In the genomic region with DNA sequence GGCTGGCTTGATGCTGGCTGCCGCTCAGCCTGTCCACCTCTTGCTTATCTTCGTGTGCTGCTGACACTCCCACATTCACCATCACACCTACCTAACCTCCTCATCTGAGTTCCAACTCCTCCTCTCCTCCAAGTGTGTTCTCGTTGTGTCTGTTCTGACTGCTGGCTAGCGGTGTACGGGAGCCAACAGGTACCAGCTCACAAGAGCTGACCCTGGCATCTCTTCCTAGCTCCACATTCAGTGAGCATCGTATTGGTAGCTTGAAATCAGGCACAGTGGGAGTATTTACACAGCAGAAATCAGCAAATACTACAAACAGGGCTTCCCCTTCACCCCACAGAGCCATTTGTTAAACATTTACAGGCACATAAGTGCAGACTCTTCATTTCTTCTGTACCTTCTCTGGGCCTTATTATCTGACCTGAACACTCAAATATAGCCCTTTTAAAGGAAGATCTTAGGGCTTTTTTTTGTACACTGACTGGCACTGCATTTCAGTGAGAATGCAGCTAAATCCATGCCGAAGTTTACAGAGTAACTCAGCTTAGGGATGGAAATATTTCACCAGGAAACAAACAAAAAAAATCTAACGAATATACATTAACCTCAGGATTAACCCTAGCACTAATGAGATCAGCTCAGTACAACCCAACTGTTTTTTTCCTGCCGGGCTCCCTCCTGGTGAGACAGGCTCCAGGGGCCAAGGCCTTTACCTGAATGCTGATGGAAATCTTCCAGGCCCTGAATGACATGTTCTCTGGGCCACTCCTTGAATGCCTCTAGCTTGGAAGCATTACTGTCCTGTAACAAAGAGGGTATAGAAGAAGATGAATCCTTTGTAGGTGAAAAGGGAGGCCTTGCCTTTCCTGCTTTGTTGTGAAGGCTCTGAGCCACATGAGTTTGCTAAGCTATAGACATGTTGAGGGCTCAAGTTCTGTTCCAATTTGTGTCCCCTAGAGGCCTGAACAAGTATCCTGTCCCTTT, we compare ENCODE assay signal across 12 cellular contexts.
DNase-seq lines count a peak whose midpoint lies in the region; TF ChIP-seq lines count a peak whose summit lies in the region.
"Had no signal": no experiment of that assay in that cellular context is flagged by ENCODE, and none has a peak within 500 bp of the region (broad histone marks: within the 10 kb centered on the region; RNA-seq: fewer than 3 reads in every experiment).

No MANE protein-coding gene starts in this region.

- no peaks in the 10 kb centered on the region for H3K79me2 ChIP-seq in MM.1S (ENCODE audit: low read length)

- H3K9ac ChIP-seq in mucosa of stomach (ENCODE audit: low read length) (peak overlapping the region; percentile 9), MM.1S (ENCODE audit: low read length) (no peak overlapping the region)

- DNase-seq in Calu3 (peak; percentile 62), NCI-H1436 treated with DMSO at 0.1 percent for 48 hours (lab: John Stamatoyannopoulos, UW) (peak; percentile 38), cerebellum (ENCODE audit: low spot score) (peak; percentile 45), MM.1S (no peak), NCI-H2107 treated with DMSO at 0.1 percent for 48 hours (lab: John Stamatoyannopoulos, UW; ENCODE audit: unreplicated experiment) (no peak)
- no peak for DNase-seq in CD4-positive, alpha-beta memory T cell
- DNase-seq in activated CD8-positive, alpha-beta memory T cell treated with anti-CD3 and anti-CD28 coated beads, Interleukin-2, amount 50 U/mL, for 4 hours, result no peak
- DNase-seq: left cardiac atrium, psoas muscle had no signal

- H3K27me3 ChIP-seq in mucosa of stomach (ENCODE audit: control insufficient read depth, insufficient read depth, low read length) (no peaks in the 10 kb centered on the region), MM.1S (replicated peaks; ENCODE audit: insufficient read depth, low read length) (no peaks in the 10 kb centered on the region)
- H3K27me3 ChIP-seq in CD4-positive, alpha-beta memory T cell (ENCODE audit: insufficient read depth, low read length), result no peaks in the 10 kb centered on the region

- H3K4me1 ChIP-seq in mucosa of stomach (ENCODE audit: control insufficient read depth, insufficient read depth, low read length) (peaks cover 52% of the 10 kb centered on the region), MM.1S (ENCODE audit: low read length) (no peaks in the 10 kb centered on the region)
- peaks cover 39% of the 10 kb centered on the region for H3K4me1 ChIP-seq in CD4-positive, alpha-beta memory T cell (ENCODE audit: insufficient read depth, low read length)

- H3K9me3 Mint-ChIP-seq in Calu3 (ENCODE audit: low read depth, unreplicated experiment), result no peaks in the 10 kb centered on the region
- H3K9me3 Mint-ChIP-seq in CD4-positive, alpha-beta memory T cell, result peaks cover 0 to 3% (median 0%) of the 10 kb centered on the region in 8 donors
- H3K9me3 Mint-ChIP-seq: activated T-helper 2 cell treated with anti-CD3 and anti-CD28 coated beads, Interferon-gamma antibody, Interleukin-2, Interleukin-4, amounts not matched to agents 10 μg/mL and 5 μg/mL and 100 μg/mL, durations not matched to agents 14 hours and 24 hours and 36 hours had no signal

- POLR2A ChIA-PET in CD4-positive, alpha-beta memory T cell (lab: Charles Lee; ENCODE audit: partially characterized antibody), result no interaction called here

- H3K4me3 Mint-ChIP-seq in Calu3 (ENCODE audit: low read depth, unreplicated experiment), result peak overlapping the region; percentile 51
- no peak overlapping the region for H3K4me3 Mint-ChIP-seq in CD4-positive, alpha-beta memory T cell
- H3K4me3 Mint-ChIP-seq: CD14-positive monocyte had no signal

- peaks cover 5% of the 10 kb centered on the region for H3K36me3 Mint-ChIP-seq in Calu3 (ENCODE audit: insufficient read depth, unreplicated experiment)
- H3K36me3 Mint-ChIP-seq in CD4-positive, alpha-beta memory T cell, result peaks cover 0 to 5% of the 10 kb centered on the region in 2 donors
- H3K36me3 Mint-ChIP-seq: CD14-positive monocyte had no signal

- H2AFZ ChIP-seq in MM.1S (ENCODE audit: low read length), result no peak overlapping the region

- intact Hi-C loops in Calu3 (cut with micrococcal nuclease; ENCODE audit: unreplicated experiment), result loop anchor here (1.0 kb wide), 1 partner anchor 255 kb away; no protein-coding TSS in a partner anchor
- intact Hi-C loops in CD4-positive, alpha-beta memory T cell (cut with micrococcal nuclease), result no loop called here

- H3K9me3 ChIP-seq in mucosa of stomach (ENCODE audit: control insufficient read depth, low read length) (no peaks in the 10 kb centered on the region), MM.1S (replicated peaks; ENCODE audit: insufficient read depth, low read length) (no peaks in the 10 kb centered on the region)
- no peaks in the 10 kb centered on the region for H3K9me3 ChIP-seq in CD4-positive, alpha-beta memory T cell (ENCODE audit: control insufficient read depth in 1 of 2, low read length in 2 of 2)
- H3K9me3 ChIP-seq: psoas muscle had no signal

- no peaks in the 10 kb centered on the region for H3F3A ChIP-seq in MM.1S (ENCODE audit: insufficient read depth, low read length)

- CTCF ChIA-PET in Calu3 (lab: Charles Lee), result interaction anchor here (0.6 to 1.5 kb wide), 8 partner anchors 23 to 493 kb away, joined by 3 to 5 read pairs (median 3); a partner anchor contains a TSS
- CTCF ChIA-PET in CD4-positive, alpha-beta memory T cell (lab: Charles Lee; ENCODE audit: partially characterized antibody), result interaction anchor here (1.2 kb wide), 1 partner anchor 12 kb away, joined by 3 read pairs; no protein-coding TSS in a partner anchor

- H3K27ac ChIP-seq in CD4-positive, alpha-beta memory T cell (ENCODE audit: low read depth, low read length), result no peak overlapping the region
- no peak overlapping the region for H3K27ac ChIP-seq in MM.1S (ENCODE audit: low read length)
- H3K27ac ChIP-seq: psoas muscle had no signal

- no peaks in the 10 kb centered on the region for H3K27me3 Mint-ChIP-seq in Calu3 (ENCODE audit: unreplicated experiment)
- no peaks in the 10 kb centered on the region for H3K27me3 Mint-ChIP-seq in CD4-positive, alpha-beta memory T cell

- H3K4me2 ChIP-seq in MM.1S (ENCODE audit: low read depth, low read length), result no peak overlapping the region

- no peaks in the 10 kb centered on the region for H4K20me1 ChIP-seq in MM.1S (ENCODE audit: insufficient read depth, low read length)

- H3K36me3 ChIP-seq in mucosa of stomach (ENCODE audit: control insufficient read depth, insufficient read depth, low read length), result no peaks in the 10 kb centered on the region
- no peaks in the 10 kb centered on the region for H3K36me3 ChIP-seq in CD4-positive, alpha-beta memory T cell (ENCODE audit: insufficient read depth, low read length)
- no peaks in the 10 kb centered on the region for H3K36me3 ChIP-seq in MM.1S (replicated peaks; ENCODE audit: insufficient read depth, low read length)

- BruUV-seq in Calu3 (replicated peaks; lab: Mats Ljungman, UMichigan), result no TSS peak

- TF ChIP-seq CTCF in Calu3 (IDR thresholded peaks at IDR 0.05; ENCODE audit: unreplicated experiment) (no peak), MM.1S (IDR thresholded peaks at IDR 0.05; ENCODE audit: low read length) (no peak)

- H3K4me1 Mint-ChIP-seq in Calu3 (ENCODE audit: low read depth, unreplicated experiment), result peaks cover 51% of the 10 kb centered on the region
- H3K4me1 Mint-ChIP-seq in CD4-positive, alpha-beta memory T cell, result peaks cover 41 to 60% (median 51%) of the 10 kb centered on the region in 4 donors

- H3K4me3 ChIP-seq in mucosa of stomach (ENCODE audit: low read length), result no peak overlapping the region
- no peak overlapping the region for H3K4me3 ChIP-seq in CD4-positive, alpha-beta memory T cell (ENCODE audit: low read length in 2 of 2)
- no peak overlapping the region for H3K4me3 ChIP-seq in MM.1S (ENCODE audit: low read length)
- H3K4me3 ChIP-seq: psoas muscle had no signal

- H3K27ac Mint-ChIP-seq in Calu3 (ENCODE audit: unreplicated experiment), result peak overlapping the region; percentile 78
- H3K27ac Mint-ChIP-seq in CD4-positive, alpha-beta memory T cell, result peak overlapping the region in 1 of 7 donors; percentile 43
- H3K27ac Mint-ChIP-seq: activated T-helper 2 cell treated with anti-CD3 and anti-CD28 coated beads, Interferon-gamma antibody, Interleukin-2, Interleukin-4, amounts not matched to agents 10 μg/mL and 5 μg/mL and 100 μg/mL, durations not matched to agents 14 hours and 24 hours and 36 hours had no signal

- no peaks in the 10 kb centered on the region for H3K9me2 ChIP-seq in MM.1S (replicated peaks; ENCODE audit: insufficient read depth, low read length)

Comparison
In these comparisons a context has a peak if more than half of its experiments do, and no peak if none do; other contexts are left out.
1. DNase-seq: peak in Calu3 (single experiment), NCI-H1436 treated with DMSO at 0.1 percent for 48 hours (single experiment) and cerebellum (single experiment); none in CD4-positive, alpha-beta memory T cell (0 of 5), MM.1S (single experiment), activated CD8-positive, alpha-beta memory T cell treated with anti-CD3 and anti-CD28 coated beads, Interleukin-2, amount 50 U/mL, for 4 hours (single experiment) and NCI-H2107 treated with DMSO at 0.1 percent for 48 hours (single experiment).